12 cellular contexts compared by ENCODE assay signal in the genomic region with DNA sequence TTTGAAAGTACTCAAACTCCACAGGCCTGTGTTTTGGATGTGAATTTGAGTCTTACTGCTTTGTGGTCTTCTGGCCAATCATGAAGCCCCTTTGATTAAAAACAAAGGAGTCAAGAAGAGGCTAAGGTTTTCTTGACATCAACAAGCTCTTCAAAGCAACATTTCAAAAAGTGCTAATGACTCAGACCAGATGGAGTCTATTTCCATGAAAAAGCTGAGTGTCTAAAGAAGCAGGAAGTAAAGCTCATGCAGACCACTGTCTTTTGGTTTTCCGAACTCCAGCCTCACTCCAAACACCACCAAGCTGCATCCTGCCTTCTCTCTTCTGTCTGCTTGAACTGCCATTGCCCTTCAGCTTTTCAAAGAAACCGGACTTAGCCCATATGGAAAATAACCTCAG.
"Had no signal": no experiment of that assay in that cellular context is flagged by ENCODE, and none has a peak within 500 bp of the region (broad histone marks: within the 10 kb centered on the region; RNA-seq: fewer than 3 reads in every experiment).

No MANE protein-coding gene starts in this region.

- H3K27ac ChIP-seq: adrenal gland, epithelial cell of prostate, right atrium auricular region, stomach had no signal

- H3K4me3 ChIP-seq: adrenal gland, right atrium auricular region, skin epidermis, stomach had no signal

- H3K36me3 ChIP-seq: adrenal gland, right atrium auricular region, stomach had no signal

- ATAC-seq: activated CD4-positive, CD25-positive, alpha-beta regulatory T cell treated with anti-CD3 and anti-CD28 coated beads, Interleukin-2, amount 50 U/mL, for 24 hours had no signal

- H3K27me3 ChIP-seq: adrenal gland, right atrium auricular region, stomach had no signal

- DNase-seq: activated naive CD4-positive, alpha-beta T cell treated with anti-CD3 and anti-CD28 coated beads, Interleukin-2, amount 50 U/mL, for 16 hours; adrenal gland; cortex of kidney; effector memory CD4-positive, alpha-beta T cell; glutamatergic neuron; left ventricle myocardium superior; mesenchymal stem cell; stomach had no signal

- H3K4me1 ChIP-seq: adrenal gland had no signal

- H3K9me3 ChIP-seq: adrenal gland, right atrium auricular region, stomach had no signal
